15 cellular contexts compared by ENCODE assay signal in the genomic region with DNA sequence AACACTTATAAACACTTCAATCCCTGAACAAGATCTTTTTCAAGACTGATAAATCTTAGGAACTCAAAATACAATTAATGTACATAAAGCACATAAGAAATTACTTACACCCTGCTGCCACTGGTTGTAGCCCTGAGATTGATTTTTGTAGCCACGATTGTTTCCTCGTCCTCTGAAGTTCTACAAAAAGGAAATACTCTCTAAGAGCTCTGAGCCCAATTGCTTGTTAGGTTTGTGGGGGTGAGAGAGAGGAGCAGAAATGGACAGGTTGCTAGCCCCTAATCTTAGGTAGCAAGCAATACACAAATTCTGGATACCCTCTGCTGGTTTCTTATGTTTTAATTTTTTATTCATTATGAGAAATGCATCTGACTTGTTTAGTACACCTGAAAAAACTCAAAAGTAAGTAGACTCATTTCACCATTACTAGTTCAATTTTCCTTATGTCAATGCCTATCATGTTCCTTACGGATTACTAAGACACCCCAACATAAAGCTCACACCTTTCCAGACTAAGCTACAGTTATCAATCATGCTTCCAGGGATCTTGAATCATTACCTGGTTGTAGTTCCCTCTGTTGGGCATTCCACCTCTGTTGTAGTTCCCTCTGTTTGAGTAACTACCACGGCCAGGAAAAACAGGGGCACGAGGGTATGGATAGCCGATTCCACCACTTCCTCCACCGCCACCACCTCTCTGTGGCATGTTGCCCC. TPM values are rescaled to one million over a fixed set of nuclear protein-coding genes. Genes with fewer than 3 reads are reported as not detected.
A peak's percentile ranks its signal among the peaks of the same experiment; 100 is the strongest.
DNase-seq lines count a peak whose midpoint lies in the region; ATAC-seq, FAIRE-seq and TF ChIP-seq lines count a peak whose summit lies in the region.
"Had no signal": no experiment of that assay in that cellular context is flagged by ENCODE, and none has a peak within 500 bp of the region (broad histone marks: within the 10 kb centered on the region; RNA-seq: fewer than 3 reads in every experiment).

No MANE protein-coding gene starts in this region.

- no peaks in the 10 kb centered on the region for H3K27me3 ChIP-seq in cardiac muscle cell
- H3K27me3 ChIP-seq: vagina had no signal

- no peak for FAIRE-seq in H54 (lab: Jason Lieb, UNC)
- FAIRE-seq: G401.6, kidney had no signal

- H3K4me1 Mint-ChIP-seq in activated B cell treated with CpG ODN at 0.5 μM for 24 hours (peaks cover 64% of the 10 kb centered on the region), immature natural killer cell (peaks cover 67 to 97% of the 10 kb centered on the region in 2 donors)

- DNase-seq in cardiac muscle cell (ENCODE audit: low read depth in 1 of 2, low spot score in 1 of 2), result no peak
- DNase-seq in cardiac septum (ENCODE audit: low spot score), result no peak
- DNase-seq in activated B cell treated with CpG ODN at 0.5 μM for 24 hours, result no peak
- DNase-seq in immature natural killer cell, result peak in 1 of 3 donors; percentile 18
- DNase-seq in H54 (ENCODE audit: insufficient read length, low spot score), result no peak
- no peak for DNase-seq in NCI-H128 (lab: John Stamatoyannopoulos, UW; ENCODE audit: unreplicated experiment)
- DNase-seq: kidney; NCI-H2171; SHP77 treated with DMSO at 0.1 percent for 48 hours; stimulated activated CD4-positive, alpha-beta T cell treated with anti-CD3 and anti-CD28 coated beads, Interleukin-2, amount 100 ng/mL, for 48 hours had no signal

- H3K27me3 Mint-ChIP-seq in activated B cell treated with CpG ODN at 0.5 μM for 24 hours (no peaks in the 10 kb centered on the region), immature natural killer cell (ENCODE audit: low read depth in 3 of 3) (peaks cover 2 to 7% (median 4%) of the 10 kb centered on the region in 3 donors)

- CTCF ChIA-PET in activated B cell treated with CpG ODN at 0.5 μM for 24 hours (lab: Charles Lee), result interaction anchor here (0.8 to 1.0 kb wide), 2 partner anchors 188 to 252 kb away, joined by 3 read pairs; no protein-coding TSS in a partner anchor

- no peak overlapping the region for H3K4me3 ChIP-seq in cardiac muscle cell
- H3K4me3 ChIP-seq: vagina had no signal

- ATAC-seq in activated B cell treated with CpG ODN at 0.5 μM for 24 hours (ENCODE audit: low read depth), result no peak
- ATAC-seq in HG03460 (IDR thresholded peaks at IDR 0.05; ENCODE audit: unreplicated experiment), result no peak
- ATAC-seq in GM21526 (IDR thresholded peaks at IDR 0.05; ENCODE audit: low FRiP score, unreplicated experiment), result no peak

- TF ChIP-seq CTCF in cardiac muscle cell (IDR thresholded peaks at IDR 0.05; ENCODE audit: low read depth, low read length), result no peak
- TF ChIP-seq CTCF in activated B cell treated with CpG ODN at 0.5 μM for 24 hours (IDR thresholded peaks at IDR 0.05), result no peak

- H3K4me1 ChIP-seq in cardiac muscle cell (ENCODE audit: low read depth), result no peaks in the 10 kb centered on the region

- no peaks in the 10 kb centered on the region for H3K9me3 ChIP-seq in cardiac muscle cell (ENCODE audit: low read depth)
- H3K9me3 ChIP-seq: vagina had no signal

- H3K4me3 Mint-ChIP-seq in activated B cell treated with CpG ODN at 0.5 μM for 24 hours (no peak overlapping the region), immature natural killer cell (peak overlapping the region; percentile 1 to 65 (median 49))

- H3K36me3 Mint-ChIP-seq in activated B cell treated with CpG ODN at 0.5 μM for 24 hours (ENCODE audit: low read depth), result peaks cover 92% of the 10 kb centered on the region
- H3K36me3 Mint-ChIP-seq in immature natural killer cell, result peaks cover 35 to 60% (median 55%) of the 10 kb centered on the region in 3 donors

- H3K9me3 Mint-ChIP-seq in activated B cell treated with CpG ODN at 0.5 μM for 24 hours (no peaks in the 10 kb centered on the region), immature natural killer cell (no peaks in the 10 kb centered on the region)

- peaks cover 99% of the 10 kb centered on the region for H3K36me3 ChIP-seq in cardiac muscle cell

- intact Hi-C loops in cardiac septum (cut with DNase I), result no loop called here
- intact Hi-C loops in activated B cell treated with CpG ODN at 0.5 μM for 24 hours (cut with micrococcal nuclease), result loop anchor here (1.0 kb wide), 1 partner anchor 7 kb away; no protein-coding TSS in a partner anchor

- H3K27ac ChIP-seq in cardiac muscle cell, result peak overlapping the region; percentile 40
- H3K27ac ChIP-seq: epithelial cell of prostate, vagina had no signal

- no peak for TF ChIP-seq POLR2A in H54 (IDR thresholded peaks at IDR 0.05; ENCODE audit: low read depth, low read length)

- POLR2A ChIA-PET in activated B cell treated with CpG ODN at 0.5 μM for 24 hours (lab: Charles Lee), result interaction anchor here (1.8 to 7.4 kb wide), 3 partner anchors 8 to 86 kb away, joined by 5 to 80 read pairs (median 30); partner anchors contain the start of genes COX20 and HNRNPU

- H3K27ac Mint-ChIP-seq in activated B cell treated with CpG ODN at 0.5 μM for 24 hours, result peak overlapping the region; percentile 70
- peak overlapping the region; percentile 15 to 88 (median 70) for H3K27ac Mint-ChIP-seq in immature natural killer cell

RNA-seq across cellular contexts. Expression of gene HNRNPU, which starts 9.3 kb away (rescaled TPM):
- total RNA-seq in cardiac muscle cell (267 and 447 TPM in 2 replicates), cardiac septum (192 TPM), activated B cell treated with CpG ODN at 0.5 μM for 24 hours (424 and 428 TPM in 2 replicates)
- polyA plus RNA-seq in cardiac muscle cell (345 and 382 TPM in 2 replicates), immature natural killer cell (100 to 1,000 TPM; 110 to 398 (median 137) TPM)

RNA-seq across cellular contexts. Expression of gene COX20, which starts 19.6 kb away (rescaled TPM):
- total RNA-seq in cardiac muscle cell, result 51.2 and 55.8 TPM in 2 replicates
- polyA plus RNA-seq in cardiac muscle cell, result 68.1 and 104 TPM in 2 replicates
- 83.7 TPM for total RNA-seq in cardiac septum
- total RNA-seq in activated B cell treated with CpG ODN at 0.5 μM for 24 hours, result 37.1 and 37.6 TPM in 2 replicates
- polyA plus RNA-seq in immature natural killer cell, result 10 to 100 TPM; 41.5 to 57.4 (median 43.8) TPM
